Comparison of ENCODE assay signal across 8 cellular contexts in the genomic region with DNA sequence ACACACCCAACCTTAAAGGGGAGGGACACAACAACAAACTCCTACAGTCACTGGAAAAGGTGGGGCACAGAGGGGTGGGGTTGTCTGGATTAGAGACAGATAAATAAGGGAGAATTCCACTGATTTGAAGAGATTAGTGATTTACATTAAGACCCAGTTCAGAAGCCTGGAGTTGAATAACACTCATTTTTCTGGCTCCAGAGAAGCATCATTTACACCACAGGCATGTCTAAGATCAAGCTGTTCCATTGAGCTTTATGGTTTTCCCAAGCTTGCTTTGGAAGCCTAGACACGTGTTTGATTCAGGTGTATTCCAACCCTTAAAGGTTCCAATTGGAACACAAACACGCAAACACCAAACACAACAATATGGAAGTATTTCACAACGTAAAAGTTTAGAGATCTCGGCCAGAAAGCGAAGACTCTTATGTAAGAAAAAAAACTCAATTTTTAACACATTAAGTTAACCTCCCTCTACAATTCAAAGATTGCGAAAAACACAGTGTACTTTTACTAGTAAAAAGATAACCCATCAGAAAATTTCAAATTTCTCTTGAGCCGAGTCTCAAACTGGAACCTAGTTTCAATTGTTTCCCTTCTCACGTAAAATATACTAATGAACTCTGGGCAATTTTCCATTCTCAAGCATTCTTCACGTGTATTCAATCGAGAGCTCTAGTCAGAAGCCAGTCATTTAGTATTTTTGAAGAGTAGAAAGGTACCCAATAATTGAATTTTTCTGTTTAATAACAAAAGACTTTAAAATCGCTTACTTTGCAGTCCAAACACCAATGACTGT. TPM values are rescaled to one million over a fixed set of nuclear protein-coding genes. Genes with fewer than 3 reads are reported as not detected.
DNase-seq lines count a peak whose midpoint lies in the region; ATAC-seq and TF ChIP-seq lines count a peak whose summit lies in the region.

No MANE protein-coding gene starts in this region.

- no peak for TF ChIP-seq CTCF in choroid plexus epithelial cell (conservative IDR thresholded peaks at IDR 0.05; ENCODE audit: low read depth, low read length)
- no peak for TF ChIP-seq CTCF in natural killer cell (IDR thresholded peaks at IDR 0.05)

- H3K4me2 ChIP-seq in Karpas-422 (ENCODE audit: low read depth, low read length, poor library complexity, severe bottlenecking), result peak overlapping the region; percentile 94

- H3K4me1 Mint-ChIP-seq in CD4-positive, alpha-beta memory T cell, result peaks cover 45 to 78% (median 52%) of the 10 kb centered on the region in 4 donors
- peaks cover 74 to 75% of the 10 kb centered on the region in 2 donors for H3K4me1 Mint-ChIP-seq in natural killer cell

- H3K9me2 ChIP-seq in Karpas-422 (replicated peaks; ENCODE audit: insufficient read depth, low read length), result no peaks in the 10 kb centered on the region

- H3K9ac ChIP-seq in Karpas-422 (ENCODE audit: low read length), result peak overlapping the region; percentile 99

- H3K4me1 ChIP-seq in CD4-positive, alpha-beta memory T cell (ENCODE audit: insufficient read depth, low read length), result peaks cover 54% of the 10 kb centered on the region
- peaks cover 59% of the 10 kb centered on the region for H3K4me1 ChIP-seq in Karpas-422 (ENCODE audit: low read length)

- H3K4me3 ChIP-seq in CD4-positive, alpha-beta memory T cell (ENCODE audit: low read length in 2 of 2), result peak overlapping the region; percentile 98
- H3K4me3 ChIP-seq in Karpas-422 (ENCODE audit: low read length) (peak overlapping the region; percentile 80), choroid plexus epithelial cell (ENCODE audit: low read depth, low read length) (peak overlapping the region; percentile 100)

- peak overlapping the region; percentile 100 for H3K27ac Mint-ChIP-seq in CD4-positive, alpha-beta memory T cell
- peak overlapping the region; percentile 100 for H3K27ac Mint-ChIP-seq in natural killer cell

- no peaks in the 10 kb centered on the region for H3K27me3 Mint-ChIP-seq in CD4-positive, alpha-beta memory T cell
- no peaks in the 10 kb centered on the region for H3K27me3 Mint-ChIP-seq in natural killer cell (ENCODE audit: low read depth in 2 of 2)

- peaks cover 72% of the 10 kb centered on the region for H3K79me2 ChIP-seq in Karpas-422 (ENCODE audit: low read length)

- no peak for ATAC-seq in natural killer cell

- DNase-seq in CD4-positive, alpha-beta memory T cell, result no peak
- DNase-seq in Karpas-422, result peak; percentile 56
- peak; percentile 49 for DNase-seq in choroid plexus epithelial cell (ENCODE audit: low read depth)
- DNase-seq in natural killer cell, result no peak
- no peak for DNase-seq in ACHN
- DNase-seq in NCI-H1436 treated with DMSO at 0.1 percent for 48 hours (lab: John Stamatoyannopoulos, UW), result no peak
- DNase-seq in DMS114 treated with DMSO at 0.1 percent for 48 hours (lab: John Stamatoyannopoulos, UW; ENCODE audit: unreplicated experiment), result no peak
- no peak for DNase-seq in COLO829 (ENCODE audit: low spot score)

- intact Hi-C loops in CD4-positive, alpha-beta memory T cell (cut with micrococcal nuclease), result loop anchor here (2.0 to 10.0 kb wide), 5 partner anchors 21 to 1092 kb away; a partner anchor contains a TSS
- intact Hi-C loops in natural killer cell (cut with micrococcal nuclease), result loop anchor here (1.0 to 10.0 kb wide), 4 partner anchors 8 to 847 kb away; a partner anchor contains a TSS

- no peak overlapping the region for H2AFZ ChIP-seq in Karpas-422 (ENCODE audit: low read length)

- POLR2A ChIA-PET in CD4-positive, alpha-beta memory T cell (lab: Charles Lee; ENCODE audit: partially characterized antibody), result interaction anchor here (0.6 to 3.9 kb wide), 6 partner anchors 9 to 996 kb away, joined by 4 to 95 read pairs (median 52); a partner anchor contains a TSS

- H3K27ac ChIP-seq in CD4-positive, alpha-beta memory T cell (ENCODE audit: low read depth, low read length), result peak overlapping the region; percentile 99
- H3K27ac ChIP-seq in Karpas-422 (ENCODE audit: low read length), result peak overlapping the region; percentile 94

- peaks cover 18 to 64% of the 10 kb centered on the region in 2 donors for H3K36me3 Mint-ChIP-seq in CD4-positive, alpha-beta memory T cell
- H3K36me3 Mint-ChIP-seq in natural killer cell, result peaks cover 12% of the 10 kb centered on the region

- in situ Hi-C loops in ACHN (cut with HindIII; ENCODE audit: low pct_ligation_motif_present, low pct_unique_long_range_greater_than_20kb, low sequenced_read_pairs), result no loop called here

- peak overlapping the region; percentile 98 to 100 (median 100) for H3K4me3 Mint-ChIP-seq in CD4-positive, alpha-beta memory T cell
- peak overlapping the region; percentile 100 for H3K4me3 Mint-ChIP-seq in natural killer cell

- H3K9me3 Mint-ChIP-seq in CD4-positive, alpha-beta memory T cell, result peaks cover 0 to 3% (median 0%) of the 10 kb centered on the region in 8 donors
- no peaks in the 10 kb centered on the region for H3K9me3 Mint-ChIP-seq in natural killer cell

- H3K27me3 ChIP-seq in CD4-positive, alpha-beta memory T cell (ENCODE audit: insufficient read depth, low read length), result no peaks in the 10 kb centered on the region
- no peaks in the 10 kb centered on the region for H3K27me3 ChIP-seq in Karpas-422 (ENCODE audit: low read length)

- no peaks in the 10 kb centered on the region for H3K36me3 ChIP-seq in CD4-positive, alpha-beta memory T cell (ENCODE audit: insufficient read depth, low read length)
- peaks cover 63% of the 10 kb centered on the region for H3K36me3 ChIP-seq in Karpas-422 (ENCODE audit: insufficient read depth, low read length)

- H4K20me1 ChIP-seq in Karpas-422 (ENCODE audit: insufficient read depth, low read depth, low read length), result peaks cover 65% of the 10 kb centered on the region

- H3K9me3 ChIP-seq in CD4-positive, alpha-beta memory T cell (ENCODE audit: control insufficient read depth in 1 of 2, low read length in 2 of 2), result no peaks in the 10 kb centered on the region
- no peaks in the 10 kb centered on the region for H3K9me3 ChIP-seq in Karpas-422 (ENCODE audit: low read length)

- CTCF ChIA-PET in CD4-positive, alpha-beta memory T cell (lab: Charles Lee; ENCODE audit: partially characterized antibody), result interaction anchor here (0.6 to 1.1 kb wide), 6 partner anchors 8 to 1224 kb away, joined by 3 to 6 read pairs (median 3); no protein-coding TSS in a partner anchor

RNA-seq across cellular contexts. Expression of a gene that starts 2.1 kb away (rescaled TPM):
- total RNA-seq in CD4-positive, alpha-beta memory T cell, result 100 to 1,000 TPM; 179 to 181 TPM
- polyA plus RNA-seq in CD4-positive, alpha-beta memory T cell, result 100 to 1,000 TPM; 121 to 178 TPM
- total RNA-seq in Karpas-422 (2014; rRNA removed; shearing (Covaris generic); ENCODE audit: low replicate concordance), result 328 and 331 TPM in 2 replicates
- 100 to 1,000 TPM; 565 to 669 (median 596) TPM for total RNA-seq in natural killer cell

Comparison
In these comparisons a context has a peak if more than half of its experiments do, and no peak if none do; other contexts are left out.
1. DNase-seq: peak in Karpas-422 (single experiment) and choroid plexus epithelial cell (single experiment); none in CD4-positive, alpha-beta memory T cell (0 of 5), natural killer cell (single experiment), ACHN (single experiment), NCI-H1436 treated with DMSO at 0.1 percent for 48 hours (single experiment), DMS114 treated with DMSO at 0.1 percent for 48 hours (single experiment) and COLO829 (single experiment).
2. Peak in every context shown above with its lines, with median percentiles within 50 percentile points of each other: H3K4me3 ChIP-seq.